Comparison of ENCODE assay signal across 21 cellular contexts in the genomic region with DNA sequence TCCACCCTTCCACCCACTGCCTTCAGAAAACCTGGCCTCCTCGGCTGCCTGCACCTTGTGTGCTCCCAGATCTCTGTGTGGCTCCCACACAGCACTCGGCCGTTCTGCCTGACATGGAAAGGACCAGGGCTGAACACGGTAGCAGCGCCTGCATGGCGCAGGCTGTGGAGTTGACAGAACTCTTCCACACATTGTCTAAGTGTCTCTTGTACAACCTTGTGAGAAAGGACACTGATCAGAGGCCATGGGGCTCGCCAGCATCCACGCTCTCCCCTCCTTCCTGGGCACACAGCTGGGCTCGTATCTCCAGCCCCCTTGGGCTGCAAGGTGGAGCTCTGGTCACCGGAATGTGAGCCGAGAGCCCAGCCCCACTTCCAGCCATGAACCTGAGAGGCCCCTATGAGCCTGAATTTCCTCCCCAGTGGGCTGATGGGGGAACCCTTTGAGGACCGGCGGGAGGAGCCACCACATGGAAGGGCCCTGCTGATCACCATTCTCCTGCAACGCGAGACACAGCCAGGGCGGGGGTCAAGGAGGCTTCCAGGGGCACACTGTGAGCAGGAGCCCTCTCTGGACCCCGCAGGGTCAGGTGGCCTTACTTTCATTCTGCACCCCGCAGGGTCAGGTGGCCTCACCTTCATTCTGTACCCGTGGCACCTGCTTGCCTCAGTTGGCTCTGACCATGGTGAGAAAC.
"Had no signal": no experiment of that assay in that cellular context is flagged by ENCODE, and none has a peak within 500 bp of the region (broad histone marks: within the 10 kb centered on the region; RNA-seq: fewer than 3 reads in every experiment).

No MANE protein-coding gene starts in this region.

- H3K27ac Mint-ChIP-seq: immature natural killer cell; memory B cell; stimulated activated naive B cell treated with anti-CD40 and anti-IgM and Interleukin-4, amounts not matched to agents 10 μg/mL and 1 μg/mL and 100 μg/mL, for 72 hours; WTC11 had no signal

- DNase-seq: activated CD4-positive, alpha-beta T cell treated with anti-CD3 and anti-CD28 coated beads, Interleukin-2, amount 50 U/mL, for 48 hours; activated CD8-positive, alpha-beta memory T cell treated with anti-CD3 and anti-CD28 coated beads, Interleukin-2, amount 50 U/mL, for 48 hours; activated effector memory CD4-positive, alpha-beta T cell treated with Interleukin-2 at 50 U/mL for 16 hours; activated naive CD4-positive, alpha-beta T cell treated with anti-CD3 and anti-CD28 coated beads for 36 hours; activated T-cell treated with anti-CD3 and anti-CD28 coated beads, Interleukin-2, amount 50 U/mL, for 72 hours; aorta; central memory CD4-positive, alpha-beta T cell; effector memory CD4-positive, alpha-beta T cell; foreskin melanocyte; immature natural killer cell; kidney glomerular epithelial cell; stimulated activated CD4-positive, alpha-beta T cell treated with anti-CD3 and anti-CD28 coated beads, Interleukin-2, amount 100 ng/mL, for 48 hours; stimulated activated CD8-positive, alpha-beta memory T cell treated with anti-CD3 and anti-CD28 coated beads, Interleukin-4, amount 100 ng/mL, for 48 hours; stimulated activated naive B cell treated with anti-CD40 and anti-IgM and Interleukin-4, amounts not matched to agents 10 μg/mL and 1 μg/mL and 100 μg/mL, for 72 hours; T-helper 1 cell; T-helper 9 cell had no signal

- H3K9me3 Mint-ChIP-seq: activated naive CD4-positive, alpha-beta T cell treated with anti-CD3 and anti-CD28 coated beads for 36 hours; immature natural killer cell had no signal

- H3K4me3 ChIP-seq: SK-N-MC, thoracic aorta had no signal

- H3K27ac ChIP-seq: SK-N-MC, thoracic aorta had no signal

- H3K4me3 Mint-ChIP-seq: brain; immature natural killer cell; memory B cell; stimulated activated naive B cell treated with anti-CD40 and anti-IgM and Interleukin-4, amounts not matched to agents 10 μg/mL and 1 μg/mL and 100 μg/mL, for 72 hours; WTC11 had no signal

- H3K36me3 ChIP-seq: thoracic aorta had no signal

- H3K36me3 Mint-ChIP-seq: brain; immature natural killer cell; memory B cell; stimulated activated naive B cell treated with anti-CD40 and anti-IgM and Interleukin-4, amounts not matched to agents 10 μg/mL and 1 μg/mL and 100 μg/mL, for 72 hours; WTC11 had no signal

- H3K9me3 ChIP-seq: thoracic aorta had no signal

- ATAC-seq: activated T-cell treated with anti-CD3 and anti-CD28 coated beads, Interleukin-2, amount 50 U/mL, for 72 hours; stimulated activated naive B cell treated with anti-CD40 and anti-IgM and Interleukin-4, amounts not matched to agents 10 μg/mL and 1 μg/mL and 100 μg/mL, for 72 hours; WTC11 had no signal
